ENCODE assay signal across 12 cellular contexts in the genomic region with DNA sequence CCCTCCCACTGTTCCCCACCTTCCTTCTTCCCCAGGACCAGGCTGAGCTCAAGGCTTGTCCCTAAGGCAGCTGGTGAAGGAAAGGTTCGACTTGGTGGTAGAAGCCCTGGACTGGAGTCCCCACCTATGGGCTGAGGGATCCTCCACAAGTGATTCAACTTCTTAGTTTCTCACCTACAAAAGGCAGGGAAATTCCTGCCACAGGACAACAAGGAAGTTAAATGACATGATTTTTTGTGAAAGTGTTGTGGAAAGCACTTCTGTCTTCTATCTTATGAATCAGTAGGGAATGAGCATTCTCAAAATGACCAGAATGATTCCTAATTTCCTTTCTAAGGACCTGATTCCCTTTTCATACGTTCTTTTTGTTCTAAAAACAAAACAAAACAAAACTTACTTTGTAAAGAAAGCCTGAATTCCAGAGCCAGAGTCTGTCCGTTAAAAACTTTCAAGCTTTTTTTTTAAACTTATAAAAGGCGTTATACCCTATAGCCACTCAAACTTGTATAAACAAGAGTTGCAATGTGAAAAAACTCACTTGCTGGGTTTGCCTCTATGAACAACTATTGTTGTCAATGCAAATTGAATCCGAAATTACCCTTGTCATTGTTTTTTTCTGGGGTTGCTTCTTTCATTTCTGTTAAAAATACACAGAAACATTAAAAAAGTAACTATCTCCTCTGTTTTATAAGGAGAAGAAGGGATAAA. TPM values are rescaled to one million over a fixed set of nuclear protein-coding genes. Genes with fewer than 3 reads are reported as not detected.
DNase-seq lines count a peak whose midpoint lies in the region; ATAC-seq, FAIRE-seq and TF ChIP-seq lines count a peak whose summit lies in the region.
"Had no signal": no experiment of that assay in that cellular context is flagged by ENCODE, and none has a peak within 500 bp of the region (broad histone marks: within the 10 kb centered on the region; RNA-seq: fewer than 3 reads in every experiment).

No MANE protein-coding gene starts in this region.

- no peak overlapping the region for H3K4me3 Mint-ChIP-seq in activated T-helper 1 cell treated with anti-CD3 and anti-CD28 coated beads, Interleukin-12 subunit alpha, Interleukin-12 subunit beta, Interleukin-2, Interleukin-4 antibody, amounts not matched to agents 30 ng/mL and 10 ng/mL and 1 ng/mL, durations not matched to agents 14 hours and 24 hours and 36 hours
- H3K4me3 Mint-ChIP-seq in activated CD8-positive, alpha-beta T cell treated with anti-CD3 and anti-CD28 coated beads, Interleukin-2, amount 10 ng/mL, durations not matched to agents 7 days and 5 days, result no peak overlapping the region
- H3K4me3 Mint-ChIP-seq: memory B cell had no signal

- WGBS in pancreas, 2 donors, result 71 to 77% methylated on average over 5 of the region's 5 CpGs

- no peaks in the 10 kb centered on the region for H3K36me3 Mint-ChIP-seq in activated T-helper 1 cell treated with anti-CD3 and anti-CD28 coated beads, Interleukin-12 subunit alpha, Interleukin-12 subunit beta, Interleukin-2, Interleukin-4 antibody, amounts not matched to agents 30 ng/mL and 10 ng/mL and 1 ng/mL, durations not matched to agents 14 hours and 24 hours and 36 hours (ENCODE audit: low read depth)
- H3K36me3 Mint-ChIP-seq in activated CD8-positive, alpha-beta T cell treated with anti-CD3 and anti-CD28 coated beads, Interleukin-2, amount 10 ng/mL, durations not matched to agents 7 days and 5 days (ENCODE audit: low read depth), result no peaks in the 10 kb centered on the region
- H3K36me3 Mint-ChIP-seq: memory B cell had no signal

- H3K4me1 Mint-ChIP-seq in activated T-helper 1 cell treated with anti-CD3 and anti-CD28 coated beads, Interleukin-12 subunit alpha, Interleukin-12 subunit beta, Interleukin-2, Interleukin-4 antibody, amounts not matched to agents 30 ng/mL and 10 ng/mL and 1 ng/mL, durations not matched to agents 14 hours and 24 hours and 36 hours (ENCODE audit: low read depth), result peaks cover 42% of the 10 kb centered on the region
- H3K4me1 Mint-ChIP-seq in activated CD8-positive, alpha-beta T cell treated with anti-CD3 and anti-CD28 coated beads, Interleukin-2, amount 10 ng/mL, durations not matched to agents 7 days and 5 days (ENCODE audit: low read depth), result no peaks in the 10 kb centered on the region
- H3K4me1 Mint-ChIP-seq: memory B cell had no signal

- peaks cover 0 to 11% (median 7%) of the 10 kb centered on the region in 3 donors for H3K4me1 ChIP-seq in pancreas

- peak overlapping the region; percentile 88 for H3K27ac Mint-ChIP-seq in activated T-helper 1 cell treated with anti-CD3 and anti-CD28 coated beads, Interleukin-12 subunit alpha, Interleukin-12 subunit beta, Interleukin-2, Interleukin-4 antibody, amounts not matched to agents 30 ng/mL and 10 ng/mL and 1 ng/mL, durations not matched to agents 14 hours and 24 hours and 36 hours
- no peak overlapping the region for H3K27ac Mint-ChIP-seq in activated CD8-positive, alpha-beta T cell treated with anti-CD3 and anti-CD28 coated beads, Interleukin-2, amount 10 ng/mL, durations not matched to agents 7 days and 5 days
- H3K27ac Mint-ChIP-seq: memory B cell had no signal

- POLR2A ChIA-PET in activated CD8-positive, alpha-beta T cell treated with anti-CD3 and anti-CD28 coated beads, Interleukin-2, amount 10 ng/mL, durations not matched to agents 7 days and 5 days (lab: Charles Lee), result no interaction called here

- no peak overlapping the region for H3K4me3 ChIP-seq in pancreas

- peaks cover 0 to 5% (median 0%) of the 10 kb centered on the region in 3 donors for H3K36me3 ChIP-seq in pancreas

- TF ChIP-seq CTCF in pancreas (IDR thresholded peaks at IDR 0.05), result no peak

- H3K27ac ChIP-seq in pancreas, result peak overlapping the region in 2 of 4 donors; percentile 25 to 44

- intact Hi-C loops in activated T-helper 1 cell treated with anti-CD3 and anti-CD28 coated beads, Interleukin-12 subunit alpha, Interleukin-12 subunit beta, Interleukin-2, Interleukin-4 antibody, amounts not matched to agents 30 ng/mL and 10 ng/mL and 1 ng/mL, durations not matched to agents 14 hours and 24 hours and 36 hours (cut with micrococcal nuclease), result loop anchor here (1.0 to 2.0 kb wide), 8 partner anchors 8 to 80 kb away; no protein-coding TSS in a partner anchor
- intact Hi-C loops in pancreas (cut with DNase I), result no loop called here

- no peak for FAIRE-seq in pancreas (lab: Jason Lieb, UNC)

- ATAC-seq in GM18907 (IDR thresholded peaks at IDR 0.05; ENCODE audit: unreplicated experiment) (peak; percentile 39), HG02588 (IDR thresholded peaks at IDR 0.05; ENCODE audit: unreplicated experiment) (peak; percentile 28), pancreas (peak in 3 of 4 donors; percentile 12 to 28 (median 21))
- ATAC-seq in activated CD8-positive, alpha-beta T cell treated with anti-CD3 and anti-CD28 coated beads, Interleukin-2, amount 10 ng/mL, durations not matched to agents 7 days and 5 days, result no peak

- H3K27me3 Mint-ChIP-seq in activated T-helper 1 cell treated with anti-CD3 and anti-CD28 coated beads, Interleukin-12 subunit alpha, Interleukin-12 subunit beta, Interleukin-2, Interleukin-4 antibody, amounts not matched to agents 30 ng/mL and 10 ng/mL and 1 ng/mL, durations not matched to agents 14 hours and 24 hours and 36 hours (ENCODE audit: insufficient read depth), result peaks cover 3% of the 10 kb centered on the region
- H3K27me3 Mint-ChIP-seq in activated CD8-positive, alpha-beta T cell treated with anti-CD3 and anti-CD28 coated beads, Interleukin-2, amount 10 ng/mL, durations not matched to agents 7 days and 5 days (ENCODE audit: low read depth), result no peaks in the 10 kb centered on the region
- H3K27me3 Mint-ChIP-seq: memory B cell had no signal

- no peaks in the 10 kb centered on the region for H3K9me3 ChIP-seq in pancreas

- H3K27me3 ChIP-seq in pancreas, result no peaks in the 10 kb centered on the region

- H3K9me3 Mint-ChIP-seq in activated T-helper 1 cell treated with anti-CD3 and anti-CD28 coated beads, Interleukin-12 subunit alpha, Interleukin-12 subunit beta, Interleukin-2, Interleukin-4 antibody, amounts not matched to agents 30 ng/mL and 10 ng/mL and 1 ng/mL, durations not matched to agents 14 hours and 24 hours and 36 hours, result no peaks in the 10 kb centered on the region
- no peaks in the 10 kb centered on the region for H3K9me3 Mint-ChIP-seq in activated CD8-positive, alpha-beta T cell treated with anti-CD3 and anti-CD28 coated beads, Interleukin-2, amount 10 ng/mL, durations not matched to agents 7 days and 5 days (ENCODE audit: insufficient read depth)
- H3K9me3 Mint-ChIP-seq: memory B cell had no signal

- no peak for DNase-seq in activated T-helper 1 cell treated with anti-CD3 and anti-CD28 coated beads, Interleukin-12 subunit alpha, Interleukin-12 subunit beta, Interleukin-2, Interleukin-4 antibody, amounts not matched to agents 30 ng/mL and 10 ng/mL and 1 ng/mL, durations not matched to agents 14 hours and 24 hours and 36 hours (ENCODE audit: low spot score)
- DNase-seq in pancreas (no peak), cortex of kidney (lab: John Stamatoyannopoulos, UW) (no peak), ureter (ENCODE audit: low spot score) (no peak)
- DNase-seq in activated T-cell treated with anti-CD3 and anti-CD28 coated beads, Interleukin-2, amount 50 U/mL, for 48 hours, result no peak
- no peak for DNase-seq in activated CD8-positive, alpha-beta T cell treated with anti-CD3 and anti-CD28 coated beads, Interleukin-2, amount 10 ng/mL, durations not matched to agents 7 days and 5 days
- DNase-seq: amniotic stem cell, DMS53, KBM-7 had no signal

- CTCF ChIA-PET in activated CD8-positive, alpha-beta T cell treated with anti-CD3 and anti-CD28 coated beads, Interleukin-2, amount 10 ng/mL, durations not matched to agents 7 days and 5 days (lab: Charles Lee), result interaction anchor here (1.5 kb wide), 1 partner anchor 50 kb away, joined by 3 read pairs; no protein-coding TSS in a partner anchor

RNA-seq across cellular contexts. Expression of gene KCNJ15, which starts 12.2 kb away (rescaled TPM):
- total RNA-seq in activated T-helper 1 cell treated with anti-CD3 and anti-CD28 coated beads, Interleukin-12 subunit alpha, Interleukin-12 subunit beta, Interleukin-2, Interleukin-4 antibody, amounts not matched to agents 30 ng/mL and 10 ng/mL and 1 ng/mL, durations not matched to agents 14 hours and 24 hours and 36 hours, result 1.6 and 1.7 TPM in 2 replicates
- 10 to 100 TPM; 16.9 to 48.7 (median 31.0) TPM for total RNA-seq in pancreas
- 10 to 100 TPM; 20.0 to 45.7 TPM for polyA plus RNA-seq in pancreas
- total RNA-seq in ureter, result 58.5 TPM
- total RNA-seq in activated CD8-positive, alpha-beta T cell treated with anti-CD3 and anti-CD28 coated beads, Interleukin-2, amount 10 ng/mL, durations not matched to agents 7 days and 5 days, result not detected
